In the genomic region with DNA sequence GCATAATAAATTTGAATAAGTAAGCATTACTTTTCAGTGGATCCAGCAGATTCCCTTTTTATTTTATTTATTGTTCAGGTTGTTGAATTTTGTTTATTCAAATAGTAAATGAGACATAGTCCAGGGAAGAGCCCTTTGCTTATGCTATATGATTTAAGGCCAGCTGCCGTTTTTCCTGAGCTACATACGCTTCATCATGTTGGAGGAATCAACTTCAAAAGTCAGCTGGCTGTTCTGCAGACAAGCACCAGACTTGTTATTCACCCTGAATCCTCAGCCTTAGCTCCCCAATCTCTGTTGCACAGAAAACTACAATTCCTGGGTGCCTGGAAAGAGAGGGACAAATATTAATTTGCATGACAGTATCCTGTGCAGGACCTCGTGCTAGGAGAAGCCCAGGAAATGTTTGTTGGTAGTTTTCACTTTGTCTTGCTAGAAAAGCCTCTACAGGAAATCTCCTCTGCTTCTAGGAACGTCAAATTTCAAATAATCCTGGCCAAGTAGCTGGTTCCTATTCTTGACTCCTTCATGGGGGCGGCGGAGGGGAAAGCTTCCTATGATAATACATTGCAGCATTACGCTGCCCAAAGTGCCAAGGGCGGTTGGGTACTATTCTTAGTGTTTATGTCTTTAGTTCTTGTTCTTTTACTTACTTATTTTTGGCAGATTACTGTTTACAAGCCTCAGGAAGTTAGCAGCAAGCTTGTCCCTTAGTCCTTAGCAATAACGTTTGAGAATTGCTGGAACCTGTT, we compare ENCODE assay signal across 1 cellular context.
TF ChIP-seq lines count a peak whose summit lies in the region.

No MANE protein-coding gene starts in this region.

TF ChIP-seq in HepG2, 621 proteins besides CTCF, POLR2A, EP300 and RAD21:
- TF ChIP-seq ARID3A (IDR thresholded peaks at IDR 0.05; ENCODE audit: low read depth, low read length) (no peak), ZNF839 (CRISPR knock-in tag; IDR thresholded peaks at IDR 0.05; ENCODE audit: borderline replicate concordance) (no peak), SNAPC5 (CRISPR knock-in tag; IDR thresholded peaks at IDR 0.05; ENCODE audit: borderline replicate concordance) (no peak), ZNF326 (CRISPR knock-in tag; IDR thresholded peaks at IDR 0.05; ENCODE audit: borderline replicate concordance) (no peak), MZF1 (CRISPR knock-in tag; IDR thresholded peaks at IDR 0.05; ENCODE audit: borderline replicate concordance) (no peak), ZNF792 (CRISPR knock-in tag; IDR thresholded peaks at IDR 0.05) (no peak), ZNF629 (CRISPR knock-in tag; conservative IDR thresholded peaks at IDR 0.05) (no peak), SMYD3 (CRISPR knock-in tag; IDR thresholded peaks at IDR 0.05) (no peak), SALL2 (CRISPR knock-in tag; IDR thresholded peaks at IDR 0.05) (no peak)
- TF ChIP-seq, protein P1, sequence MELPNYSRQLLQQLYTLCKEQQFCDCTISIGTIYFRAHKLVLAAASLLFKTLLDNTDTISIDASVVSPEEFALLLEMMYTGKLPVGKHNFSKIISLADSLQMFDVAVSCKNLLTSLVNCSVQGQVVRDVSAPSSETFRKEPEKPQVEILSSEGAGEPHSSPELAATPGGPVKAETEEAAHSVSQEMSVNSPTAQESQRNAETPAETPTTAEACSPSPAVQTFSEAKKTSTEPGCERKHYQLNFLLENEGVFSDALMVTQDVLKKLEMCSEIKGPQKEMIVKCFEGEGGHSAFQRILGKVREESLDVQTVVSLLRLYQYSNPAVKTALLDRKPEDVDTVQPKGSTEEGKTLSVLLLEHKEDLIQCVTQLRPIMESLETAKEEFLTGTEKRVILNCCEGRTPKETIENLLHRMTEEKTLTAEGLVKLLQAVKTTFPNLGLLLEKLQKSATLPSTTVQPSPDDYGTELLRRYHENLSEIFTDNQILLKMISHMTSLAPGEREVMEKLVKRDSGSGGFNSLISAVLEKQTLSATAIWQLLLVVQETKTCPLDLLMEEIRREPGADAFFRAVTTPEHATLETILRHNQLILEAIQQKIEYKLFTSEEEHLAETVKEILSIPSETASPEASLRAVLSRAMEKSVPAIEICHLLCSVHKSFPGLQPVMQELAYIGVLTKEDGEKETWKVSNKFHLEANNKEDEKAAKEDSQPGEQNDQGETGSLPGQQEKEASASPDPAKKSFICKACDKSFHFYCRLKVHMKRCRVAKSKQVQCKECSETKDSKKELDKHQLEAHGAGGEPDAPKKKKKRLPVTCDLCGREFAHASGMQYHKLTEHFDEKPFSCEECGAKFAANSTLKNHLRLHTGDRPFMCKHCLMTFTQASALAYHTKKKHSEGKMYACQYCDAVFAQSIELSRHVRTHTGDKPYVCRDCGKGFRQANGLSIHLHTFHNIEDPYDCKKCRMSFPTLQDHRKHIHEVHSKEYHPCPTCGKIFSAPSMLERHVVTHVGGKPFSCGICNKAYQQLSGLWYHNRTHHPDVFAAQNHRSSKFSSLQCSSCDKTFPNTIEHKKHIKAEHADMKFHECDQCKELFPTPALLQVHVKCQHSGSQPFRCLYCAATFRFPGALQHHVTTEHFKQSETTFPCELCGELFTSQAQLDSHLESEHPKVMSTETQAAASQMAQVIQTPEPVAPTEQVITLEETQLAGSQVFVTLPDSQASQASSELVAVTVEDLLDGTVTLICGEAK (IDR thresholded peaks at IDR 0.05), result no peak
- TF ChIP-seq, protein P1 (CRISPR knock-in tag; IDR thresholded peaks at IDR 0.05), result no peak
- TF ChIP-seq, protein P2, sequence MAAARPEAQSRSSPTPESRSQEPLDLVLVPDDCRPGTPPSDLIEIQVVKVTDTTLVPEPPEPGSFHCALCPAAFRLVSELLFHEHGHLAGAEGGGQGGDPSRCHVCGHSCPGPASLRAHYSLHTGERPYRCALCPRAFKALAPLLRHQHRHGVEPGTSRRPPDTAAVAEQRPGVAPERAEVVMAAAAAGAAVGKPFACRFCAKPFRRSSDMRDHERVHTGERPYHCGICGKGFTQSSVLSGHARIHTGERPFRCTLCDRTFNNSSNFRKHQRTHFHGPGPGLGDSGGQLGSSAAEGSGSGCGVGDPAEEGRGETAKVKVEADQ (CRISPR knock-in tag; IDR thresholded peaks at IDR 0.05; ENCODE audit: borderline replicate concordance), result no peak
TF ChIP-seq in HepG2: peak in this region for 0.
